Comparison of ENCODE assay signal across 19 cellular contexts in genomic region chr6:20699402-20699801, GRCh38.
DNase-seq lines count a peak whose midpoint lies in the region; ATAC-seq, FAIRE-seq and TF ChIP-seq lines count a peak whose summit lies in the region.
"Had no signal": no experiment of that assay in that cellular context is flagged by ENCODE, and none has a peak within 500 bp of the region (broad histone marks: within the 10 kb centered on the region; RNA-seq: fewer than 3 reads in every experiment).

No MANE protein-coding gene starts in this region.

- H3K4me1 ChIP-seq in foreskin keratinocyte = peaks cover 18% of the 10 kb centered on the region
- peaks cover 0 to 41% (median 0%) of the 10 kb centered on the region in 3 donors for H3K4me1 ChIP-seq in esophagus squamous epithelium
- H3K4me1 ChIP-seq: SJSA1, uterus had no signal

- no peaks in the 10 kb centered on the region for H3K9me3 ChIP-seq in esophagus squamous epithelium
- H3K9me3 ChIP-seq: heart left ventricle, SJSA1, uterus had no signal

- H3K27ac ChIP-seq in foreskin keratinocyte (no peak overlapping the region), esophagus squamous epithelium (peak overlapping the region in 2 of 4 donors; percentile 45 to 69)
- H3K27ac ChIP-seq: heart left ventricle, SJSA1, uterus had no signal

- H3K27me3 ChIP-seq in foreskin keratinocyte (no peaks in the 10 kb centered on the region), esophagus squamous epithelium (no peaks in the 10 kb centered on the region)
- H3K27me3 ChIP-seq: heart left ventricle, SJSA1, uterus had no signal

- 42 to 54% methylated on average over 4 of the region's 4 CpGs for WGBS in esophagus squamous epithelium, 2 donors

- FAIRE-seq in HTR-8/SVneo (lab: Jason Lieb, UNC) = no peak
- FAIRE-seq: TTC549 had no signal

- DNase-seq in DMS 273 (lab: John Stamatoyannopoulos, UW; ENCODE audit: unreplicated experiment) (peak; percentile 96), NCI-H1436 treated with DMSO at 0.1 percent for 48 hours (lab: John Stamatoyannopoulos, UW) (peak; percentile 77), NCI-H748 (lab: John Stamatoyannopoulos, UW; ENCODE audit: unreplicated experiment) (peak; percentile 99), foreskin keratinocyte (peak; percentile 53 to 72), HTR-8/SVneo (ENCODE audit: insufficient read length, low spot score) (no peak), esophagus squamous epithelium (lab: John Stamatoyannopoulos, UW) (no peak), head of caudate nucleus (no peak), AG20443 (ENCODE audit: low spot score) (no peak)
- DNase-seq: activated CD8-positive, alpha-beta memory T cell treated with anti-CD3 and anti-CD28 coated beads for 24 hours; activated naive CD4-positive, alpha-beta T cell; endodermal cell; heart left ventricle; naive B cell; right cardiac atrium; stimulated activated CD4-positive, alpha-beta T cell treated with anti-CD3 and anti-CD28 coated beads, Interleukin-4, amount 100 ng/mL, for 24 hours; stimulated activated naive CD4-positive, alpha-beta T cell; uterus had no signal

- TF ChIP-seq CTCF in foreskin keratinocyte (conservative IDR thresholded peaks at IDR 0.05) (no peak), esophagus squamous epithelium (IDR thresholded peaks at IDR 0.05) (no peak)

- H3K4me3 ChIP-seq in esophagus squamous epithelium = no peak overlapping the region
- H3K4me3 ChIP-seq: heart left ventricle, SJSA1, uterus had no signal

- no peak for TF ChIP-seq POLR2A in esophagus squamous epithelium (IDR thresholded peaks at IDR 0.05)

- peak; percentile 90 for ATAC-seq in foreskin keratinocyte
- ATAC-seq: heart left ventricle, right cardiac atrium had no signal

- intact Hi-C loops in esophagus squamous epithelium (cut with DNase I) = no loop called here
- intact Hi-C loops in head of caudate nucleus (cut with DNase I) = no loop called here

- no peaks in the 10 kb centered on the region for H3K36me3 ChIP-seq in esophagus squamous epithelium
- H3K36me3 ChIP-seq: heart left ventricle, SJSA1, uterus had no signal

Comparison
In these comparisons a context has a peak if more than half of its experiments do, and no peak if none do; other contexts are left out.
1. DNase-seq: peak in DMS 273 (single experiment), NCI-H1436 treated with DMSO at 0.1 percent for 48 hours (single experiment), NCI-H748 (single experiment) and foreskin keratinocyte (2 of 2); none in HTR-8/SVneo (single experiment), esophagus squamous epithelium (single experiment), head of caudate nucleus (0 of 42) and AG20443 (single experiment).